In genomic region chr14:50773632-50774541, GRCh38 we compare ENCODE assay signal across 8 cellular contexts. TPM values are rescaled to one million over a fixed set of nuclear protein-coding genes. Genes with fewer than 3 reads are reported as not detected.
A peak's percentile ranks its signal among the peaks of the same experiment; 100 is the strongest.
DNase-seq lines count a peak whose midpoint lies in the region; ATAC-seq and TF ChIP-seq lines count a peak whose summit lies in the region.

No MANE protein-coding gene starts in this region.

- no peak overlapping the region for H3K4me3 ChIP-seq in CD8-positive, alpha-beta memory T cell (ENCODE audit: low read length)
- H3K4me3 ChIP-seq in HEK293 (ENCODE audit: low read depth, low read length): no peak overlapping the region
- H3K4me3 ChIP-seq in right lobe of liver: no peak overlapping the region

- H3K4me3 Mint-ChIP-seq in CD8-positive, alpha-beta memory T cell: no peak overlapping the region

- H3K27ac Mint-ChIP-seq in CD8-positive, alpha-beta memory T cell: peak overlapping the region in 7 of 8 donors; percentile 33 to 82 (median 70)

- H3K36me3 Mint-ChIP-seq in CD8-positive, alpha-beta memory T cell: peaks cover 0 to 86% (median 28%) of the 10 kb centered on the region in 3 donors

- no peaks in the 10 kb centered on the region for H3K9me3 Mint-ChIP-seq in CD8-positive, alpha-beta memory T cell

- WGBS in right lobe of liver (ENCODE audit: insufficient coverage, low coverage, low lambda C conversion rate, missing lambda C conversion rate): 52% methylated on average over 7 of the region's 7 CpGs

- POLR2A ChIA-PET in CD8-positive, alpha-beta memory T cell (lab: Charles Lee): interaction anchor here (0.5 to 0.6 kb wide), 2 partner anchors 650 to 1182 kb away, joined by 3 to 6 read pairs; no protein-coding TSS in a partner anchor
- POLR2A ChIA-PET in HEK293 (lab: Yijun Ruan, JAX): interaction anchor here (0.7 kb wide), 1 partner anchor 87 kb away, joined by 3 read pairs; no protein-coding TSS in a partner anchor

- H3K4me1 ChIP-seq in CD8-positive, alpha-beta memory T cell (ENCODE audit: insufficient read depth, low read length): peaks cover 21% of the 10 kb centered on the region
- peaks cover 16% of the 10 kb centered on the region; the same call in 1 of the 2 replicates for H3K4me1 ChIP-seq in HEK293 (ENCODE audit: control insufficient read depth, insufficient read depth, low read length)
- H3K4me1 ChIP-seq in right lobe of liver: peaks cover 0 to 2% (median 0%) of the 10 kb centered on the region in 4 donors

- H3K4me1 Mint-ChIP-seq in CD8-positive, alpha-beta memory T cell: peaks cover 17 to 38% (median 27%) of the 10 kb centered on the region in 3 donors

- H3K36me3 ChIP-seq in CD8-positive, alpha-beta memory T cell (ENCODE audit: insufficient read depth, low read length): peaks cover 45% of the 10 kb centered on the region
- H3K36me3 ChIP-seq in HEK293 (ENCODE audit: control insufficient read depth in 2 of 2, insufficient read depth in 1 of 2, low read length in 2 of 2) (peaks cover 26 to 46% of the 10 kb centered on the region in 2 experiments; a peak in 2 of 3 replicates), right lobe of liver (peaks cover 0 to 20% (median 0%) of the 10 kb centered on the region in 4 donors)

- TF ChIP-seq CTCF in HEK293 (tag by site-specific recombination; IDR thresholded peaks at IDR 0.05): peak; percentile 60; the same call in 1 of the 2 replicates
- peak; percentile 52 to 80 (median 73) for TF ChIP-seq CTCF in right lobe of liver (IDR thresholded peaks at IDR 0.05)

- intact Hi-C loops in right lobe of liver (cut with DNase I): loop anchor here in 1 of 2 donors (10.0 kb wide), 1 partner anchor 169 kb away; no protein-coding TSS in a partner anchor

- no peak for TF ChIP-seq POLR2A in right lobe of liver (IDR thresholded peaks at IDR 0.05)

- no peak for DNase-seq in CD8-positive, alpha-beta memory T cell
- DNase-seq in RPMI8226 (peak; percentile 33), caudate nucleus (lab: John Stamatoyannopoulos, UW) (peak in 31 of 61 donors; percentile 12 to 66 (median 39)), right lobe of liver (no peak), superior temporal gyrus (ENCODE audit: extremely low spot score) (peak; percentile 90), DMS79 (lab: John Stamatoyannopoulos, UW) (no peak)

- H3K9me3 ChIP-seq in CD8-positive, alpha-beta memory T cell (ENCODE audit: low read length): no peaks in the 10 kb centered on the region
- H3K9me3 ChIP-seq in HEK293 (ENCODE audit: control insufficient read depth, insufficient read depth, low read depth, low read length): no peaks in the 10 kb centered on the region
- H3K9me3 ChIP-seq in right lobe of liver: no peaks in the 10 kb centered on the region

- ATAC-seq in right lobe of liver: peak; percentile 82 to 87 (median 84)
- ATAC-seq in GM21737 (IDR thresholded peaks at IDR 0.05; ENCODE audit: unreplicated experiment): no peak

- H3K27me3 Mint-ChIP-seq in CD8-positive, alpha-beta memory T cell: no peaks in the 10 kb centered on the region

- no peaks in the 10 kb centered on the region for H3K27me3 ChIP-seq in CD8-positive, alpha-beta memory T cell (ENCODE audit: insufficient read depth, low read length, poor library complexity, severe bottlenecking)
- no peaks in the 10 kb centered on the region for H3K27me3 ChIP-seq in right lobe of liver

- no peak overlapping the region for H3K27ac ChIP-seq in CD8-positive, alpha-beta memory T cell (ENCODE audit: low read depth, low read length)
- H3K27ac ChIP-seq in HEK293 (ENCODE audit: extremely low read depth, low read depth, low read length) (no peak overlapping the region), caudate nucleus (ENCODE audit: low read depth, low read length) (no peak overlapping the region), right lobe of liver (no peak overlapping the region)

- CTCF ChIA-PET in CD8-positive, alpha-beta memory T cell (lab: Charles Lee): interaction anchor here (0.7 to 7.6 kb wide), 7 partner anchors 10 to 231 kb away, joined by 3 to 91 read pairs (median 4); no protein-coding TSS in a partner anchor
- CTCF ChIA-PET in HEK293 (lab: Yijun Ruan, JAX): interaction anchor here (0.5 to 6.9 kb wide), 34 partner anchors 11 to 767 kb away, joined by 3 to 107 read pairs (median 4); partner anchors contain the start of gene ATL1

TF ChIP-seq in HEK293, 187 proteins besides CTCF, POLR2A, EP300 and RAD21:
- no peak for TF ChIP-seq ZNF274 (IDR thresholded peaks at IDR 0.05; ENCODE audit: low read length)
- TF ChIP-seq ZNF274 (tag by site-specific recombination; IDR thresholded peaks at IDR 0.05; ENCODE audit: borderline replicate concordance): no peak
- TF ChIP-seq ZBTB11 (tag by site-specific recombination; conservative IDR thresholded peaks at IDR 0.05; ENCODE audit: low read depth): no peak
- TF ChIP-seq ZNF660 (tag by site-specific recombination; IDR thresholded peaks at IDR 0.05): peak; percentile 90
- TF ChIP-seq ZNF654 (tag by site-specific recombination; IDR thresholded peaks at IDR 0.05; ENCODE audit: low read depth): peak; percentile 77
- TF ChIP-seq ZBTB48 (tag by site-specific recombination; IDR thresholded peaks at IDR 0.05): peak; percentile 71
- TF ChIP-seq, protein P1, sequence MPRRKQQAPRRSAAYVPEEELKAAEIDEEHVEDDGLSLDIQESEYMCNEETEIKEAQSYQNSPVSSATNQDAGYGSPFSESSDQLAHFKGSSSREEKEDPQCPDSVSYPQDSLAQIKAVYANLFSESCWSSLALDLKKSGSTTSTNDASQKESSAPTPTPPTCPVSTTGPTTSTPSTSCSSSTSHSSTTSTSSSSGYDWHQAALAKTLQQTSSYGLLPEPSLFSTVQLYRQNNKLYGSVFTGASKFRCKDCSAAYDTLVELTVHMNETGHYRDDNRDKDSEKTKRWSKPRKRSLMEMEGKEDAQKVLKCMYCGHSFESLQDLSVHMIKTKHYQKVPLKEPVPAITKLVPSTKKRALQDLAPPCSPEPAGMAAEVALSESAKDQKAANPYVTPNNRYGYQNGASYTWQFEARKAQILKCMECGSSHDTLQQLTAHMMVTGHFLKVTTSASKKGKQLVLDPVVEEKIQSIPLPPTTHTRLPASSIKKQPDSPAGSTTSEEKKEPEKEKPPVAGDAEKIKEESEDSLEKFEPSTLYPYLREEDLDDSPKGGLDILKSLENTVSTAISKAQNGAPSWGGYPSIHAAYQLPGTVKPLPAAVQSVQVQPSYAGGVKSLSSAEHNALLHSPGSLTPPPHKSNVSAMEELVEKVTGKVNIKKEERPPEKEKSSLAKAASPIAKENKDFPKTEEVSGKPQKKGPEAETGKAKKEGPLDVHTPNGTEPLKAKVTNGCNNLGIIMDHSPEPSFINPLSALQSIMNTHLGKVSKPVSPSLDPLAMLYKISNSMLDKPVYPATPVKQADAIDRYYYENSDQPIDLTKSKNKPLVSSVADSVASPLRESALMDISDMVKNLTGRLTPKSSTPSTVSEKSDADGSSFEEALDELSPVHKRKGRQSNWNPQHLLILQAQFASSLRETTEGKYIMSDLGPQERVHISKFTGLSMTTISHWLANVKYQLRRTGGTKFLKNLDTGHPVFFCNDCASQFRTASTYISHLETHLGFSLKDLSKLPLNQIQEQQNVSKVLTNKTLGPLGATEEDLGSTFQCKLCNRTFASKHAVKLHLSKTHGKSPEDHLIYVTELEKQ (tag by site-specific recombination; IDR thresholded peaks at IDR 0.05; ENCODE audit: borderline replicate concordance): no peak
- no peak for TF ChIP-seq YY1 (tag by site-specific recombination; IDR thresholded peaks at IDR 0.05)
- no peak for TF ChIP-seq ZBTB26 (tag by site-specific recombination; optimal IDR thresholded peaks at IDR 0.05)
- TF ChIP-seq ZNF248 (tag by site-specific recombination; IDR thresholded peaks at IDR 0.05): no peak
TF ChIP-seq in HEK293: peak in this region for 3.

RNA-seq across cellular contexts. Expression of gene NIN, which starts 57.1 kb away (rescaled TPM):
- total RNA-seq in CD8-positive, alpha-beta memory T cell: 10 to 100 TPM; 73.8 to 77.8 TPM
- polyA plus RNA-seq in CD8-positive, alpha-beta memory T cell: 64.3 TPM
- total RNA-seq in right lobe of liver: 10 to 100 TPM in 1 of 6 experiments, 1 to 10 TPM in 5; 6.4 to 10.9 (median 7.5) TPM

Comparison
In these comparisons a context has a peak if more than half of its experiments do, and no peak if none do; other contexts are left out.
1. DNase-seq: peak in RPMI8226 (single experiment), caudate nucleus (31 of 61) and superior temporal gyrus (single experiment); none in CD8-positive, alpha-beta memory T cell (0 of 5), right lobe of liver (0 of 3) and DMS79 (single experiment).
2. RNA of gene NIN, which starts 57.1 kb away (total RNA-seq): 73.8 to 77.8 TPM in CD8-positive, alpha-beta memory T cell; 6.4 to 10.9 TPM in right lobe of liver; every median in the first group is over 4 times any median in the second.